8 cellular contexts compared by ENCODE assay signal in genomic region chr16:87393680-87394055, GRCh38. TPM values are rescaled to one million over a fixed set of nuclear protein-coding genes. Genes with fewer than 3 reads are reported as not detected.
DNase-seq lines count a peak whose midpoint lies in the region; ATAC-seq, FAIRE-seq and TF ChIP-seq lines count a peak whose summit lies in the region.

No MANE protein-coding gene starts in this region.

- 80% methylated on average over 6 of the region's 6 CpGs for WGBS in smooth muscle cell (ENCODE audit: low lambda C conversion rate)

- peaks cover 38% of the 10 kb centered on the region for H3K4me1 Mint-ChIP-seq in HFFc6 (ENCODE audit: low read depth)
- H3K4me1 Mint-ChIP-seq in activated T-helper 1 cell treated with anti-CD3 and anti-CD28 coated beads, Interleukin-12 subunit alpha, Interleukin-12 subunit beta, Interleukin-2, Interleukin-4 antibody, amounts not matched to agents 30 ng/mL and 10 ng/mL and 1 ng/mL, durations not matched to agents 14 hours and 24 hours and 36 hours (ENCODE audit: low read depth): peaks cover 34% of the 10 kb centered on the region

- FAIRE-seq in GM12891 (lab: Jason Lieb, UNC): no peak

- TF ChIP-seq POLR2A in GM12891 (IDR thresholded peaks at IDR 0.05; ENCODE audit: low read depth, low read length): no peak

- peaks cover 21% of the 10 kb centered on the region for H3F3A ChIP-seq in smooth muscle cell (ENCODE audit: low read depth)

- peak overlapping the region; percentile 95 for H3K4me3 Mint-ChIP-seq in HFFc6
- H3K4me3 Mint-ChIP-seq in activated T-helper 1 cell treated with anti-CD3 and anti-CD28 coated beads, Interleukin-12 subunit alpha, Interleukin-12 subunit beta, Interleukin-2, Interleukin-4 antibody, amounts not matched to agents 30 ng/mL and 10 ng/mL and 1 ng/mL, durations not matched to agents 14 hours and 24 hours and 36 hours: peak overlapping the region; percentile 92

- H3K27me3 Mint-ChIP-seq in HFFc6 (ENCODE audit: insufficient read depth): peaks cover 7% of the 10 kb centered on the region
- H3K27me3 Mint-ChIP-seq in activated T-helper 1 cell treated with anti-CD3 and anti-CD28 coated beads, Interleukin-12 subunit alpha, Interleukin-12 subunit beta, Interleukin-2, Interleukin-4 antibody, amounts not matched to agents 30 ng/mL and 10 ng/mL and 1 ng/mL, durations not matched to agents 14 hours and 24 hours and 36 hours (ENCODE audit: insufficient read depth): no peaks in the 10 kb centered on the region

- H3K27me3 ChIP-seq in smooth muscle cell (ENCODE audit: low read depth): no peaks in the 10 kb centered on the region

- peak overlapping the region; percentile 92 for H3K9ac ChIP-seq in smooth muscle cell (ENCODE audit: low read depth)

- peak overlapping the region; percentile 79 for H3K27ac ChIP-seq in smooth muscle cell (ENCODE audit: low read depth)

- intact Hi-C loops in activated T-helper 1 cell treated with anti-CD3 and anti-CD28 coated beads, Interleukin-12 subunit alpha, Interleukin-12 subunit beta, Interleukin-2, Interleukin-4 antibody, amounts not matched to agents 30 ng/mL and 10 ng/mL and 1 ng/mL, durations not matched to agents 14 hours and 24 hours and 36 hours (cut with micrococcal nuclease): loop anchor here (1.0 to 2.0 kb wide), 6 partner anchors 13 to 839 kb away; partner anchors contain the start of gene MTHFSD

- peak overlapping the region; percentile 70 for H3K4me3 ChIP-seq in iPS-11a (ENCODE audit: low read depth, low read length)
- peak overlapping the region; percentile 76 for H3K4me3 ChIP-seq in smooth muscle cell

- no peaks in the 10 kb centered on the region for H3K36me3 ChIP-seq in smooth muscle cell (ENCODE audit: low read depth)

- H3K27ac Mint-ChIP-seq in HFFc6: peak overlapping the region; percentile 90
- H3K27ac Mint-ChIP-seq in activated T-helper 1 cell treated with anti-CD3 and anti-CD28 coated beads, Interleukin-12 subunit alpha, Interleukin-12 subunit beta, Interleukin-2, Interleukin-4 antibody, amounts not matched to agents 30 ng/mL and 10 ng/mL and 1 ng/mL, durations not matched to agents 14 hours and 24 hours and 36 hours: peak overlapping the region; percentile 87

- no peaks in the 10 kb centered on the region for H3K9me3 Mint-ChIP-seq in HFFc6
- H3K9me3 Mint-ChIP-seq in activated T-helper 1 cell treated with anti-CD3 and anti-CD28 coated beads, Interleukin-12 subunit alpha, Interleukin-12 subunit beta, Interleukin-2, Interleukin-4 antibody, amounts not matched to agents 30 ng/mL and 10 ng/mL and 1 ng/mL, durations not matched to agents 14 hours and 24 hours and 36 hours: no peaks in the 10 kb centered on the region

- DNase-seq in HFFc6: no peak
- DNase-seq in activated T-helper 1 cell treated with anti-CD3 and anti-CD28 coated beads, Interleukin-12 subunit alpha, Interleukin-12 subunit beta, Interleukin-2, Interleukin-4 antibody, amounts not matched to agents 30 ng/mL and 10 ng/mL and 1 ng/mL, durations not matched to agents 14 hours and 24 hours and 36 hours (ENCODE audit: low spot score): no peak
- DNase-seq in smooth muscle cell (lab: John Stamatoyannopoulos, UW; ENCODE audit: unreplicated experiment): no peak
- DNase-seq in HuH-7 (ENCODE audit: low spot score): no peak
- DNase-seq in NCI-H2171 (lab: John Stamatoyannopoulos, UW): no peak
- no peak for DNase-seq in omental fat pad (ENCODE audit: low spot score)
- DNase-seq in GM12891 (ENCODE audit: insufficient read length, low spot score): no peak

- TF ChIP-seq CTCF in HFFc6 (IDR thresholded peaks at IDR 0.05) (no peak), smooth muscle cell (IDR thresholded peaks at IDR 0.05; ENCODE audit: borderline replicate concordance, insufficient read depth, poor library complexity, severe bottlenecking) (no peak), omental fat pad (IDR thresholded peaks at IDR 0.05) (no peak)

- peak overlapping the region; percentile 91 for H3K4me2 ChIP-seq in smooth muscle cell

- H3K9me3 ChIP-seq in smooth muscle cell (replicated peaks; ENCODE audit: low read depth): no peaks in the 10 kb centered on the region

- H4K20me1 ChIP-seq in smooth muscle cell (ENCODE audit: low read depth): peaks cover 60% of the 10 kb centered on the region

- no peak overlapping the region for H2AFZ ChIP-seq in smooth muscle cell (ENCODE audit: low read depth)

- H3K4me1 ChIP-seq in smooth muscle cell (ENCODE audit: low read depth): peaks cover 7% of the 10 kb centered on the region

- H3K36me3 Mint-ChIP-seq in HFFc6 (ENCODE audit: low read depth): peaks cover 12% of the 10 kb centered on the region
- H3K36me3 Mint-ChIP-seq in activated T-helper 1 cell treated with anti-CD3 and anti-CD28 coated beads, Interleukin-12 subunit alpha, Interleukin-12 subunit beta, Interleukin-2, Interleukin-4 antibody, amounts not matched to agents 30 ng/mL and 10 ng/mL and 1 ng/mL, durations not matched to agents 14 hours and 24 hours and 36 hours (ENCODE audit: low read depth): peaks cover 7% of the 10 kb centered on the region

- no peak for ATAC-seq in omental fat pad (ENCODE audit: low FRiP score)

- H3K79me2 ChIP-seq in smooth muscle cell (ENCODE audit: low read depth): peaks cover 60% of the 10 kb centered on the region

TF ChIP-seq in GM12891, 5 proteins besides CTCF, POLR2A, EP300 and RAD21:
- no peak for TF ChIP-seq POU2F2 (IDR thresholded peaks at IDR 0.05; ENCODE audit: low read depth, low read length)
- no peak for TF ChIP-seq TAF1 (IDR thresholded peaks at IDR 0.05; ENCODE audit: low read depth, low read length)
- TF ChIP-seq SPI1 (IDR thresholded peaks at IDR 0.05; ENCODE audit: low read depth, low read length): no peak
- TF ChIP-seq POLR2AphosphoS5 (IDR thresholded peaks at IDR 0.05; ENCODE audit: low read depth, low read length): no peak
- no peak for TF ChIP-seq PAX5 (IDR thresholded peaks at IDR 0.05; ENCODE audit: insufficient read depth, low read length, severe bottlenecking)

RNA-seq across cellular contexts. Expression of gene MAP1LC3B, which starts 1.5 kb away (rescaled TPM):
- 100 to 1,000 TPM in 2 of 6 experiments, 10 to 100 TPM in 4; 81.3 to 112 (median 85.4) TPM for total RNA-seq in HFFc6 (2021; fragmentation: NEBNext Ultra II Directional; extraction: Animal tissue kit (Norgen Biotek cat#: 25700))
- 39.9 and 40.8 TPM in 2 replicates for total RNA-seq in activated T-helper 1 cell treated with anti-CD3 and anti-CD28 coated beads, Interleukin-12 subunit alpha, Interleukin-12 subunit beta, Interleukin-2, Interleukin-4 antibody, amounts not matched to agents 30 ng/mL and 10 ng/mL and 1 ng/mL, durations not matched to agents 14 hours and 24 hours and 36 hours
- total RNA-seq in smooth muscle cell (67.5 and 77.5 TPM in 2 replicates), omental fat pad (100 to 1,000 TPM in 2 of 4 donors, 10 to 100 TPM in 2; 73.8 to 123 (median 97.8) TPM)
- polyA plus RNA-seq in smooth muscle cell: 107 and 118 TPM in 2 replicates
- polyA plus RNA-seq in GM12891 (2012; ENCODE audit: low read depth, missing spikeins): 31.3 TPM

RNA-seq across cellular contexts. Expression of gene FBXO31, which starts 10.1 kb away (rescaled TPM):
- total RNA-seq in HFFc6 (2021; fragmentation: NEBNext Ultra II Directional; extraction: Animal tissue kit (Norgen Biotek cat#: 25700)): 10 to 100 TPM; 23.0 to 30.0 (median 25.1) TPM
- total RNA-seq in activated T-helper 1 cell treated with anti-CD3 and anti-CD28 coated beads, Interleukin-12 subunit alpha, Interleukin-12 subunit beta, Interleukin-2, Interleukin-4 antibody, amounts not matched to agents 30 ng/mL and 10 ng/mL and 1 ng/mL, durations not matched to agents 14 hours and 24 hours and 36 hours: 40.7 and 41.3 TPM in 2 replicates
- total RNA-seq in smooth muscle cell (9.3 and 25.6 TPM in 2 replicates), omental fat pad (100 to 1,000 TPM in 1 of 4 donors, 10 to 100 TPM in 3; 32.8 to 187 (median 61.9) TPM)
- polyA plus RNA-seq in smooth muscle cell: 13.9 and 23.0 TPM in 2 replicates
- 15.3 TPM for polyA plus RNA-seq in GM12891 (2012; ENCODE audit: low read depth, missing spikeins)
